10 cellular contexts compared by ENCODE assay signal in genomic region chr1:210262167-210262896, GRCh38. TPM values are rescaled to one million over a fixed set of nuclear protein-coding genes. Genes with fewer than 3 reads are reported as not detected.
A peak's percentile ranks its signal among the peaks of the same experiment; 100 is the strongest.
DNase-seq lines count a peak whose midpoint lies in the region; ATAC-seq and TF ChIP-seq lines count a peak whose summit lies in the region.
"Had no signal": no experiment of that assay in that cellular context is flagged by ENCODE, and none has a peak within 500 bp of the region (broad histone marks: within the 10 kb centered on the region; RNA-seq: fewer than 3 reads in every experiment).

No MANE protein-coding gene starts in this region.

- no TSS peak for BruUV-seq in Caco-2 (replicated peaks; lab: Mats Ljungman, UMichigan)

- POLR2A ChIA-PET in Caco-2 (lab: Charles Lee): no interaction called here

- no peaks in the 10 kb centered on the region for H3K27me3 Mint-ChIP-seq in Caco-2 (ENCODE audit: insufficient read depth, unreplicated experiment)

- peak; percentile 87 for ATAC-seq in left ventricle myocardium superior
- no peak for ATAC-seq in GM19395 (IDR thresholded peaks at IDR 0.05; ENCODE audit: unreplicated experiment)
- ATAC-seq: body of pancreas, HCT116 had no signal

- H3K27me3 ChIP-seq in Caco-2 (replicated peaks; ENCODE audit: control insufficient read depth, insufficient read depth, low read length): no peaks in the 10 kb centered on the region
- H3K27me3 ChIP-seq: body of pancreas had no signal

- CTCF ChIA-PET in Caco-2 (lab: Charles Lee): no interaction called here

- no peaks in the 10 kb centered on the region for H3K36me3 ChIP-seq in Caco-2 (ENCODE audit: control insufficient read depth, insufficient read depth, low read length)

- peak overlapping the region in 19 of 21 experiments; percentile 19 to 80 (median 63) for H3K27ac ChIP-seq in skin epidermis
- H3K27ac ChIP-seq: body of pancreas had no signal

- TF ChIP-seq CTCF in astrocyte of the cerebellum (IDR thresholded peaks at IDR 0.05; ENCODE audit: low read depth, low read length, missing control alignments): no peak
- TF ChIP-seq CTCF in Caco-2 (IDR thresholded peaks at IDR 0.05; ENCODE audit: insufficient read depth in 1 of 2, low read depth in 1 of 2, low read length in 1 of 2, severe bottlenecking in 1 of 2, unreplicated experiment in 1 of 2): no peak

- no peak overlapping the region for H3K4me3 Mint-ChIP-seq in Caco-2 (ENCODE audit: unreplicated experiment)

- DNase-seq in GM03348 (ENCODE audit: low spot score): peak; percentile 78
- peak; percentile 91 for DNase-seq in astrocyte of the cerebellum (ENCODE audit: low read depth)
- DNase-seq in left ventricle myocardium superior: peak; percentile 59
- DNase-seq in Caco-2: no peak
- no peak for DNase-seq in NCI-H524 treated with DMSO at 0.1 percent for 48 hours (lab: John Stamatoyannopoulos, UW)
- DNase-seq in stimulated activated CD4-positive, alpha-beta T cell treated with anti-CD3 and anti-CD28 coated beads, Interleukin-1b, Interleukin-23, amount 100 ng/mL, for 48 hours: no peak
- DNase-seq: body of pancreas had no signal

- H3K4me1 ChIP-seq in Caco-2: peaks cover 18% of the 10 kb centered on the region

- no peak overlapping the region for H3K27ac Mint-ChIP-seq in Caco-2 (ENCODE audit: unreplicated experiment)

- no peaks in the 10 kb centered on the region for H3K36me3 Mint-ChIP-seq in Caco-2 (ENCODE audit: insufficient read depth, unreplicated experiment)

- H3K4me1 Mint-ChIP-seq in Caco-2 (ENCODE audit: low read depth, unreplicated experiment): peaks cover 7% of the 10 kb centered on the region

- H3K9me3 Mint-ChIP-seq in Caco-2 (ENCODE audit: unreplicated experiment): peaks cover 10% of the 10 kb centered on the region

- no peak overlapping the region for H3K4me3 ChIP-seq in astrocyte of the cerebellum (ENCODE audit: low read depth, low read length)
- no peak overlapping the region for H3K4me3 ChIP-seq in skin epidermis
- no peak overlapping the region for H3K4me3 ChIP-seq in Caco-2 (ENCODE audit: low read depth, low read length)
- H3K4me3 ChIP-seq: body of pancreas had no signal

- no peaks in the 10 kb centered on the region for H3K9me3 ChIP-seq in Caco-2
- H3K9me3 ChIP-seq: body of pancreas had no signal

- intact Hi-C loops in left ventricle myocardium superior (cut with micrococcal nuclease) (no loop called here), Caco-2 (cut with micrococcal nuclease; ENCODE audit: unreplicated experiment) (no loop called here)

- in situ Hi-C loops in astrocyte of the cerebellum (cut with HindIII; ENCODE audit: low sequenced_read_pairs): no loop called here

RNA-seq across cellular contexts. Expression of gene SERTAD4, which starts 29.7 kb away (rescaled TPM):
- total RNA-seq in left ventricle myocardium superior: 4.1 TPM
- total RNA-seq in Caco-2 (2022): 2.8 and 3.6 TPM in 2 replicates

Comparison
In these comparisons a context has a peak if more than half of its experiments do, and no peak if none do; other contexts are left out.
1. DNase-seq: peak in GM03348 (single experiment), astrocyte of the cerebellum (single experiment) and left ventricle myocardium superior (single experiment); none in Caco-2 (0 of 2), NCI-H524 treated with DMSO at 0.1 percent for 48 hours (single experiment) and stimulated activated CD4-positive, alpha-beta T cell treated with anti-CD3 and anti-CD28 coated beads, Interleukin-1b, Interleukin-23, amount 100 ng/mL, for 48 hours (single experiment).